Comparison of ENCODE assay signal across 14 cellular contexts in the genomic region with DNA sequence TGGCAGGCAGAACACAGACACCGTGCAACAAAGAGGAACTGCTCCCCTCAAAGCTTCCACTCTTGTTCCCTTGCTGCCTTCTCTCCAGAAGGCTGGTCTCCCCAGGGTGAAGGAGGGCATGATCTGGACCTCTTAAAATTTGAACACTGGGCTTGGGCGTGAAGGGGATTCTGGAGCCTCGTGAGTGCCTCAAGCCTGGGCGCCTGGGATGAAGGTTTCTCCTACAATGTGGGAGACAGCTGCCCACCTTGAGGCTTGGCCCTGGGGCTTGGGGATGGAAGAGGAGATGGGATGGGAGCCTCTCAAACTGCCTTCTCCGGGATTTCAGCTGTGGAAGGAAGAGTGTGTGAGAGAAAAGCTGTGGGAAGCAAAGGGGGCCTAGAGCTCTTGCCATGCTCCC. TPM values are rescaled to one million over a fixed set of nuclear protein-coding genes. Genes with fewer than 3 reads are reported as not detected.
A peak's percentile ranks its signal among the peaks of the same experiment; 100 is the strongest.
DNase-seq lines count a peak whose midpoint lies in the region; ATAC-seq and TF ChIP-seq lines count a peak whose summit lies in the region.
"Had no signal": no experiment of that assay in that cellular context is flagged by ENCODE, and none has a peak within 500 bp of the region (broad histone marks: within the 10 kb centered on the region; RNA-seq: fewer than 3 reads in every experiment).

No MANE protein-coding gene starts in this region.

- H3K27me3 ChIP-seq in trophoblast cell (ENCODE audit: insufficient read depth, low read length), result no peaks in the 10 kb centered on the region

- no peak overlapping the region for H3K4ac ChIP-seq in trophoblast cell (ENCODE audit: low read depth, low read length)

- no peak overlapping the region for H4K12ac ChIP-seq in trophoblast cell (ENCODE audit: low read depth, low read length)

- H3K79me2 ChIP-seq in trophoblast cell (ENCODE audit: control insufficient read depth, insufficient read depth, low read length, poor library complexity), result no peaks in the 10 kb centered on the region

- H3K18ac ChIP-seq in trophoblast cell (ENCODE audit: low read length), result no peak overlapping the region

- no peak overlapping the region for H2BK120ac ChIP-seq in trophoblast cell (ENCODE audit: insufficient read depth, low read length, poor library complexity)

- H2BK5ac ChIP-seq in trophoblast cell (ENCODE audit: low read depth, low read length, poor library complexity), result no peak overlapping the region

- no peak overlapping the region for H3K4me3 ChIP-seq in trophoblast cell (ENCODE audit: low read depth, low read length)

- ATAC-seq in natural killer cell treated with Interleukin-12 subunit alpha and Interleukin-12 subunit beta and Interleukin-15 and Interleukin-18, amount 100 ng/mL, for 72 hours, result no peak
- ATAC-seq in natural killer cell, result no peak
- ATAC-seq in memory B cell (ENCODE audit: low read depth), result no peak
- peak in 1 of 2 donors; percentile 30 for ATAC-seq in stimulated activated naive B cell treated with anti-CD40 and anti-IgM and Interleukin-4, amounts not matched to agents 10 μg/mL and 1 μg/mL and 100 μg/mL, for 72 hours (replicated peaks)
- no peak for ATAC-seq in omental fat pad (ENCODE audit: low FRiP score)
- ATAC-seq: CD8-positive, alpha-beta T cell; HCT116 had no signal

- H3K79me1 ChIP-seq in trophoblast cell (ENCODE audit: low read length), result peaks cover 13% of the 10 kb centered on the region

- H3K9me3 ChIP-seq in trophoblast cell (ENCODE audit: insufficient read depth, low read depth, low read length), result no peaks in the 10 kb centered on the region

- peaks cover 0 to 2% of the 10 kb centered on the region in 2 donors for H3K27me3 Mint-ChIP-seq in natural killer cell treated with Interleukin-12 subunit alpha and Interleukin-12 subunit beta and Interleukin-15 and Interleukin-18, amount 100 ng/mL, for 72 hours
- H3K27me3 Mint-ChIP-seq in natural killer cell (ENCODE audit: low read depth in 2 of 2) (no peaks in the 10 kb centered on the region), memory B cell (no peaks in the 10 kb centered on the region)
- H3K27me3 Mint-ChIP-seq in stimulated activated naive B cell treated with anti-CD40 and anti-IgM and Interleukin-4, amounts not matched to agents 10 μg/mL and 1 μg/mL and 100 μg/mL, for 72 hours, result peaks cover 0 to 5% of the 10 kb centered on the region in 2 donors

- intact Hi-C loops in natural killer cell (cut with micrococcal nuclease), result no loop called here

- peaks cover 15 to 25% of the 10 kb centered on the region in 2 donors for H3K4me1 Mint-ChIP-seq in natural killer cell treated with Interleukin-12 subunit alpha and Interleukin-12 subunit beta and Interleukin-15 and Interleukin-18, amount 100 ng/mL, for 72 hours (ENCODE audit: low read depth in 2 of 2)
- H3K4me1 Mint-ChIP-seq in natural killer cell, result peaks cover 3 to 12% of the 10 kb centered on the region in 2 donors
- peaks cover 52% of the 10 kb centered on the region for H3K4me1 Mint-ChIP-seq in memory B cell
- H3K4me1 Mint-ChIP-seq in stimulated activated naive B cell treated with anti-CD40 and anti-IgM and Interleukin-4, amounts not matched to agents 10 μg/mL and 1 μg/mL and 100 μg/mL, for 72 hours, result peaks cover 43 to 44% of the 10 kb centered on the region in 2 donors

- peak overlapping the region; percentile 26 for H4K91ac ChIP-seq in trophoblast cell (ENCODE audit: low read depth, low read length)

- H3K4me3 Mint-ChIP-seq in natural killer cell treated with Interleukin-12 subunit alpha and Interleukin-12 subunit beta and Interleukin-15 and Interleukin-18, amount 100 ng/mL, for 72 hours, result no peak overlapping the region
- H3K4me3 Mint-ChIP-seq in natural killer cell (no peak overlapping the region), memory B cell (peak overlapping the region; percentile 60)
- peak overlapping the region in 1 of 2 donors; percentile 41 for H3K4me3 Mint-ChIP-seq in stimulated activated naive B cell treated with anti-CD40 and anti-IgM and Interleukin-4, amounts not matched to agents 10 μg/mL and 1 μg/mL and 100 μg/mL, for 72 hours
- H3K4me3 Mint-ChIP-seq: CD8-positive, alpha-beta T cell had no signal

- DNase-seq in natural killer cell treated with Interleukin-12 subunit alpha and Interleukin-12 subunit beta and Interleukin-15 and Interleukin-18, amount 100 ng/mL, for 72 hours (ENCODE audit: low spot score), result peak; percentile 31
- DNase-seq in natural killer cell, result no peak
- DNase-seq in memory B cell (ENCODE audit: low spot score in 2 of 2), result no peak
- DNase-seq in trophoblast cell, result no peak
- no peak for DNase-seq in stimulated activated naive B cell treated with anti-CD40 and anti-IgM and Interleukin-4, amounts not matched to agents 10 μg/mL and 1 μg/mL and 100 μg/mL, for 72 hours
- no peak for DNase-seq in AML-193 (lab: John Stamatoyannopoulos, UW)
- DNase-seq in omental fat pad (ENCODE audit: low spot score), result no peak
- no peak for DNase-seq in dermis blood vessel endothelial cell
- DNase-seq: CD8-positive, alpha-beta T cell; COR-L47 had no signal

- peak overlapping the region; percentile 24 for H3K14ac ChIP-seq in trophoblast cell (ENCODE audit: low read length)

- H3K23ac ChIP-seq in trophoblast cell (ENCODE audit: low read length), result no peak overlapping the region

- TF ChIP-seq CTCF in natural killer cell (IDR thresholded peaks at IDR 0.05), result no peak
- TF ChIP-seq CTCF in omental fat pad (IDR thresholded peaks at IDR 0.05), result no peak

- no peak overlapping the region for H4K8ac ChIP-seq in trophoblast cell (ENCODE audit: low read depth, low read length)

- no peak overlapping the region for H3K9ac ChIP-seq in trophoblast cell (ENCODE audit: low read length)

- H3K4me2 ChIP-seq in trophoblast cell (ENCODE audit: low read length), result no peak overlapping the region

- H2AFZ ChIP-seq in trophoblast cell (ENCODE audit: insufficient read depth, low read length, poor library complexity), result no peak overlapping the region

- peak overlapping the region; percentile 60 for H2AK5ac ChIP-seq in trophoblast cell (ENCODE audit: low read length)

- H2BK12ac ChIP-seq in trophoblast cell (ENCODE audit: low read length), result peak overlapping the region; percentile 16

- no peaks in the 10 kb centered on the region for H3K9me3 Mint-ChIP-seq in natural killer cell treated with Interleukin-12 subunit alpha and Interleukin-12 subunit beta and Interleukin-15 and Interleukin-18, amount 100 ng/mL, for 72 hours
- H3K9me3 Mint-ChIP-seq in natural killer cell (no peaks in the 10 kb centered on the region), memory B cell (no peaks in the 10 kb centered on the region)
- no peaks in the 10 kb centered on the region for H3K9me3 Mint-ChIP-seq in stimulated activated naive B cell treated with anti-CD40 and anti-IgM and Interleukin-4, amounts not matched to agents 10 μg/mL and 1 μg/mL and 100 μg/mL, for 72 hours
- H3K9me3 Mint-ChIP-seq: CD8-positive, alpha-beta T cell had no signal

- no peaks in the 10 kb centered on the region for H3K36me3 Mint-ChIP-seq in natural killer cell treated with Interleukin-12 subunit alpha and Interleukin-12 subunit beta and Interleukin-15 and Interleukin-18, amount 100 ng/mL, for 72 hours
- H3K36me3 Mint-ChIP-seq in natural killer cell (no peaks in the 10 kb centered on the region), memory B cell (no peaks in the 10 kb centered on the region)
- no peaks in the 10 kb centered on the region for H3K36me3 Mint-ChIP-seq in stimulated activated naive B cell treated with anti-CD40 and anti-IgM and Interleukin-4, amounts not matched to agents 10 μg/mL and 1 μg/mL and 100 μg/mL, for 72 hours
- H3K36me3 Mint-ChIP-seq: CD8-positive, alpha-beta T cell had no signal

- no peak overlapping the region for H3K27ac Mint-ChIP-seq in natural killer cell treated with Interleukin-12 subunit alpha and Interleukin-12 subunit beta and Interleukin-15 and Interleukin-18, amount 100 ng/mL, for 72 hours
- no peak overlapping the region for H3K27ac Mint-ChIP-seq in natural killer cell
- H3K27ac Mint-ChIP-seq in memory B cell, result peak overlapping the region; percentile 72
- peak overlapping the region; percentile 20 for H3K27ac Mint-ChIP-seq in stimulated activated naive B cell treated with anti-CD40 and anti-IgM and Interleukin-4, amounts not matched to agents 10 μg/mL and 1 μg/mL and 100 μg/mL, for 72 hours
- H3K27ac Mint-ChIP-seq: CD8-positive, alpha-beta T cell had no signal

- no CpG with 5 or more reads among the region's 5 CpGs for WGBS in trophoblast cell (ENCODE audit: extremely low coverage, insufficient coverage, insufficient read length)

- H3K36me3 ChIP-seq in trophoblast cell (ENCODE audit: control insufficient read depth in 1 of 2, insufficient read depth in 2 of 2, low read length in 2 of 2), result no peaks in the 10 kb centered on the region

- peaks cover 7 to 12% of the 10 kb centered on the region in 2 experiments for H3K4me1 ChIP-seq in trophoblast cell (ENCODE audit: control insufficient read depth in 1 of 2, insufficient read depth in 2 of 2, low read length in 2 of 2)

- H3K27ac ChIP-seq in trophoblast cell (ENCODE audit: low read depth, low read length), result no peak overlapping the region
- H3K27ac ChIP-seq: 22Rv1, C4-2B, HL-60 had no signal

RNA-seq across cellular contexts. Expression of gene RIN3, which starts 7.8 kb away (rescaled TPM):
- 100 to 1,000 TPM; 151 to 202 TPM for total RNA-seq in natural killer cell treated with Interleukin-12 subunit alpha and Interleukin-12 subunit beta and Interleukin-15 and Interleukin-18, amount 100 ng/mL, for 72 hours
- 100 to 1,000 TPM; 248 to 289 (median 282) TPM for total RNA-seq in natural killer cell
- polyA plus RNA-seq in trophoblast cell (2013), result 34.8 and 36.0 TPM in 2 replicates
- total RNA-seq in omental fat pad, result 10 to 100 TPM; 11.6 to 36.3 (median 20.2) TPM
- total RNA-seq in dermis blood vessel endothelial cell, result 7.7 and 11.1 TPM in 2 replicates

Comparison
In these comparisons a context has a peak if more than half of its experiments do, and no peak if none do; other contexts are left out.
1. H3K27ac Mint-ChIP-seq: peak in memory B cell (single experiment) and stimulated activated naive B cell treated with anti-CD40 and anti-IgM and Interleukin-4, amounts not matched to agents 10 μg/mL and 1 μg/mL and 100 μg/mL, for 72 hours (single experiment); none in natural killer cell treated with Interleukin-12 subunit alpha and Interleukin-12 subunit beta and Interleukin-15 and Interleukin-18, amount 100 ng/mL, for 72 hours (0 of 2) and natural killer cell (0 of 2).
2. RNA of gene RIN3, which starts 7.8 kb away (total RNA-seq): 248 to 289 TPM in natural killer cell and 151 to 202 TPM in natural killer cell treated with Interleukin-12 subunit alpha and Interleukin-12 subunit beta and Interleukin-15 and Interleukin-18, amount 100 ng/mL, for 72 hours; 11.6 to 36.3 TPM in omental fat pad and 7.7 to 11.1 TPM in dermis blood vessel endothelial cell; every median in the first group is over 4 times any median in the second.